ENCODE assay signal across 14 cellular contexts in genomic region chr2:7133521-7133920, GRCh38.
A peak's percentile ranks its signal among the peaks of the same experiment; 100 is the strongest.
DNase-seq lines count a peak whose midpoint lies in the region; ATAC-seq and TF ChIP-seq lines count a peak whose summit lies in the region.
"Had no signal": no experiment of that assay in that cellular context is flagged by ENCODE, and none has a peak within 500 bp of the region (broad histone marks: within the 10 kb centered on the region; RNA-seq: fewer than 3 reads in every experiment).

No MANE protein-coding gene starts in this region.

- DNase-seq in DMS53 (lab: John Stamatoyannopoulos, UW) (peak; percentile 37), DMS53 treated with DMSO at 0.1 percent for 48 hours (lab: John Stamatoyannopoulos, UW; ENCODE audit: unreplicated experiment) (no peak), HT-29 (ENCODE audit: low spot score) (peak; percentile 10), astrocyte of the cerebellum (ENCODE audit: low read depth) (no peak), neural crest cell (ENCODE audit: low read depth, low spot score) (peak; percentile 18), Peyer's patch (no peak)
- DNase-seq in CD4-positive, alpha-beta memory T cell: no peak
- DNase-seq: activated CD4-positive, CD25-positive, alpha-beta regulatory T cell; activated T-cell treated with anti-CD3 and anti-CD28 coated beads, Interleukin-2, amount 50 U/mL, for 1 hour; aorta; IMR-90; testis had no signal

- no peak for ATAC-seq in HG03135 (IDR thresholded peaks at IDR 0.05; ENCODE audit: unreplicated experiment)
- ATAC-seq: right cardiac atrium had no signal

- no peaks in the 10 kb centered on the region for H3K27me3 Mint-ChIP-seq in neural crest cell (ENCODE audit: low read depth)
- peaks cover 0 to 1% of the 10 kb centered on the region in 2 donors for H3K27me3 Mint-ChIP-seq in CD4-positive, alpha-beta memory T cell

- no peaks in the 10 kb centered on the region for H3K4me1 Mint-ChIP-seq in neural crest cell
- H3K4me1 Mint-ChIP-seq in CD4-positive, alpha-beta memory T cell: peaks cover 0 to 1% (median under 1%) of the 10 kb centered on the region in 4 donors

- POLR2A ChIA-PET in CD4-positive, alpha-beta memory T cell (lab: Charles Lee; ENCODE audit: partially characterized antibody): no interaction called here

- no peaks in the 10 kb centered on the region for H3K9me3 ChIP-seq in Peyer's patch
- H3K9me3 ChIP-seq in CD4-positive, alpha-beta memory T cell (ENCODE audit: control insufficient read depth in 1 of 2, low read length in 2 of 2): no peaks in the 10 kb centered on the region
- H3K9me3 ChIP-seq: testis had no signal

- no peaks in the 10 kb centered on the region for H3K36me3 ChIP-seq in Peyer's patch
- H3K36me3 ChIP-seq in CD4-positive, alpha-beta memory T cell (ENCODE audit: insufficient read depth, low read length): no peaks in the 10 kb centered on the region

- CTCF ChIA-PET in CD4-positive, alpha-beta memory T cell (lab: Charles Lee; ENCODE audit: partially characterized antibody): no interaction called here

- H3K9me3 Mint-ChIP-seq in neural crest cell: no peaks in the 10 kb centered on the region
- H3K9me3 Mint-ChIP-seq in CD4-positive, alpha-beta memory T cell: peaks cover 0 to under 1% (median 0%) of the 10 kb centered on the region in 8 donors

- no peak overlapping the region for H3K4me3 Mint-ChIP-seq in neural crest cell
- H3K4me3 Mint-ChIP-seq in CD4-positive, alpha-beta memory T cell: no peak overlapping the region

- in situ Hi-C loops in astrocyte of the cerebellum (cut with HindIII; ENCODE audit: low sequenced_read_pairs): no loop called here

- no peak overlapping the region for H3K27ac ChIP-seq in Peyer's patch
- H3K27ac ChIP-seq in CD4-positive, alpha-beta memory T cell (ENCODE audit: low read depth, low read length): no peak overlapping the region
- H3K27ac ChIP-seq: testis had no signal

- no peak overlapping the region for H3K27ac Mint-ChIP-seq in neural crest cell (ENCODE audit: unreplicated experiment)
- no peak overlapping the region for H3K27ac Mint-ChIP-seq in CD4-positive, alpha-beta memory T cell

- no peaks in the 10 kb centered on the region for H3K27me3 ChIP-seq in Peyer's patch
- no peaks in the 10 kb centered on the region for H3K27me3 ChIP-seq in CD4-positive, alpha-beta memory T cell (ENCODE audit: insufficient read depth, low read length)
- H3K27me3 ChIP-seq: testis had no signal

- no peaks in the 10 kb centered on the region for H3K36me3 Mint-ChIP-seq in neural crest cell (ENCODE audit: low read depth)
- peaks cover 0 to 7% of the 10 kb centered on the region in 2 donors for H3K36me3 Mint-ChIP-seq in CD4-positive, alpha-beta memory T cell

- TF ChIP-seq CTCF in astrocyte of the cerebellum (IDR thresholded peaks at IDR 0.05; ENCODE audit: low read depth, low read length, missing control alignments) (peak; percentile 28), neural crest cell (conservative IDR thresholded peaks at IDR 0.05) (peak; percentile 33), Peyer's patch (IDR thresholded peaks at IDR 0.05) (no peak)

- H3K4me3 ChIP-seq in astrocyte of the cerebellum (ENCODE audit: low read depth, low read length): no peak overlapping the region
- H3K4me3 ChIP-seq in Peyer's patch: no peak overlapping the region
- no peak overlapping the region for H3K4me3 ChIP-seq in CD4-positive, alpha-beta memory T cell (ENCODE audit: low read length in 2 of 2)
- H3K4me3 ChIP-seq: testis had no signal

- H3K4me1 ChIP-seq in Peyer's patch: no peaks in the 10 kb centered on the region
- H3K4me1 ChIP-seq in CD4-positive, alpha-beta memory T cell (ENCODE audit: insufficient read depth, low read length): no peaks in the 10 kb centered on the region
- H3K4me1 ChIP-seq: testis had no signal

- intact Hi-C loops in CD4-positive, alpha-beta memory T cell (cut with micrococcal nuclease): no loop called here

- no peak for TF ChIP-seq POLR2A in Peyer's patch (IDR thresholded peaks at IDR 0.05)

Comparison
In these comparisons a context has a peak if more than half of its experiments do, and no peak if none do; other contexts are left out.
1. DNase-seq: peak in DMS53 (single experiment), HT-29 (single experiment) and neural crest cell (single experiment); none in DMS53 treated with DMSO at 0.1 percent for 48 hours (single experiment), astrocyte of the cerebellum (single experiment), Peyer's patch (0 of 3) and CD4-positive, alpha-beta memory T cell (0 of 5).
2. CTCF ChIP-seq: peak in astrocyte of the cerebellum (single experiment) and neural crest cell (single experiment); none in Peyer's patch (0 of 6).